1 cellular context compared by ENCODE assay signal in the genomic region with DNA sequence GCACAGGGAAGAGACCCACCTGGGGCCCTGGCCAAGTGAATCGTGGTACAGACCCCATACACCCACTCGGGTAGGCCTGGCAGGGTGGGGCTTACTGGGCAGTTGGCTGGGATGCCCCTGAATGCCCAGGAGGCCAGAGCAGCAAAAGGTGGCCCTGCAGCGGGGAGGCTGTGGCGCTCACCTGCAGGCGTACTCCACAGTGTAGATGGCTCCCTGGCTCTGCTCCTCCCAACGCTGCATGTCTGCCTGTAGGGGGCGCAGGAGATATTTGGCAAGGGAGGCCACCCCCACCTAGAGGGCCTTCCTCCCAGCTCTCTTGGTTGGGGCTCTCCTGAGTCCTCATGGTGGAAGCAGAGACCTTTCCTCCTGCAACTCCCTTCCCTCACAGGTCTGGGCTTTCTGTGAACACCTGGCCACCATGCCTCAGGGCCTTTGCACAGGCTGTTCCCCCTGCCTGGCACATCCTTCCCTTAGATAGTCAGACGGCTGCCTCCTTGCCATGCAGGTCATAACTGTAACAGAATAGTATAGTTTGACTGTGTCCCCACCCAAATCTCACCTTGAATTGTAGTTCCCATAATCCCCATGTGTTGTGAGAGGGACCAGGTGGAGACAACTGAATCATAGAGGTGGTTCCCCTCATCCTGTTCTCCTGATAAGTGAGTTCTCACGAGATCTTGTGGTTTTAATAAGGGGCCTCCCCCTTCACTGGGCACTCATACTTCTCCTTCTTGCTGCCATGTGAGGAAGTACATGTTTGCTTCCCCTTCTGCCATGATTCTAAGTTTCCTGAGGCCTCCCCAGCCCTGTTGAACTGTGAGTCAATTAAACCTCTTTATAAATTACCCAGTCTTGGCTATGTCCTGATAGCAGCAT.
TF ChIP-seq lines count a peak whose summit lies in the region.

No MANE protein-coding gene starts in this region.

TF ChIP-seq in HepG2, 621 proteins besides CTCF, POLR2A, EP300 and RAD21 (continued from another document):
- TF ChIP-seq, protein P1, sequence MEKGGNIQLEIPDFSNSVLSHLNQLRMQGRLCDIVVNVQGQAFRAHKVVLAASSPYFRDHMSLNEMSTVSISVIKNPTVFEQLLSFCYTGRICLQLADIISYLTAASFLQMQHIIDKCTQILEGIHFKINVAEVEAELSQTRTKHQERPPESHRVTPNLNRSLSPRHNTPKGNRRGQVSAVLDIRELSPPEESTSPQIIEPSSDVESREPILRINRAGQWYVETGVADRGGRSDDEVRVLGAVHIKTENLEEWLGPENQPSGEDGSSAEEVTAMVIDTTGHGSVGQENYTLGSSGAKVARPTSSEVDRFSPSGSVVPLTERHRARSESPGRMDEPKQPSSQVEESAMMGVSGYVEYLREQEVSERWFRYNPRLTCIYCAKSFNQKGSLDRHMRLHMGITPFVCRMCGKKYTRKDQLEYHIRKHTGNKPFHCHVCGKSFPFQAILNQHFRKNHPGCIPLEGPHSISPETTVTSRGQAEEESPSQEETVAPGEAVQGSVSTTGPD (CRISPR knock-in tag; IDR thresholded peaks at IDR 0.05): no peak
- TF ChIP-seq KLF12 (CRISPR knock-in tag; IDR thresholded peaks at IDR 0.05; ENCODE audit: borderline replicate concordance) (no peak), GABPB1 (CRISPR knock-in tag; IDR thresholded peaks at IDR 0.05) (peak; percentile 31; the same call in 1 of the 2 replicates), NCOA1 (CRISPR knock-in tag; IDR thresholded peaks at IDR 0.05) (no peak)
- TF ChIP-seq, protein P2, sequence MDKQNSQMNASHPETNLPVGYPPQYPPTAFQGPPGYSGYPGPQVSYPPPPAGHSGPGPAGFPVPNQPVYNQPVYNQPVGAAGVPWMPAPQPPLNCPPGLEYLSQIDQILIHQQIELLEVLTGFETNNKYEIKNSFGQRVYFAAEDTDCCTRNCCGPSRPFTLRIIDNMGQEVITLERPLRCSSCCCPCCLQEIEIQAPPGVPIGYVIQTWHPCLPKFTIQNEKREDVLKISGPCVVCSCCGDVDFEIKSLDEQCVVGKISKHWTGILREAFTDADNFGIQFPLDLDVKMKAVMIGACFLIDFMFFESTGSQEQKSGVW (CRISPR knock-in tag; IDR thresholded peaks at IDR 0.05; ENCODE audit: borderline replicate concordance): no peak
- TF ChIP-seq, protein P3, sequence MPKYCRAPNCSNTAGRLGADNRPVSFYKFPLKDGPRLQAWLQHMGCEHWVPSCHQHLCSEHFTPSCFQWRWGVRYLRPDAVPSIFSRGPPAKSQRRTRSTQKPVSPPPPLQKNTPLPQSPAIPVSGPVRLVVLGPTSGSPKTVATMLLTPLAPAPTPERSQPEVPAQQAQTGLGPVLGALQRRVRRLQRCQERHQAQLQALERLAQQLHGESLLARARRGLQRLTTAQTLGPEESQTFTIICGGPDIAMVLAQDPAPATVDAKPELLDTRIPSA (CRISPR knock-in tag; IDR thresholded peaks at IDR 0.05; ENCODE audit: borderline replicate concordance): no peak
- TF ChIP-seq, protein P4, sequence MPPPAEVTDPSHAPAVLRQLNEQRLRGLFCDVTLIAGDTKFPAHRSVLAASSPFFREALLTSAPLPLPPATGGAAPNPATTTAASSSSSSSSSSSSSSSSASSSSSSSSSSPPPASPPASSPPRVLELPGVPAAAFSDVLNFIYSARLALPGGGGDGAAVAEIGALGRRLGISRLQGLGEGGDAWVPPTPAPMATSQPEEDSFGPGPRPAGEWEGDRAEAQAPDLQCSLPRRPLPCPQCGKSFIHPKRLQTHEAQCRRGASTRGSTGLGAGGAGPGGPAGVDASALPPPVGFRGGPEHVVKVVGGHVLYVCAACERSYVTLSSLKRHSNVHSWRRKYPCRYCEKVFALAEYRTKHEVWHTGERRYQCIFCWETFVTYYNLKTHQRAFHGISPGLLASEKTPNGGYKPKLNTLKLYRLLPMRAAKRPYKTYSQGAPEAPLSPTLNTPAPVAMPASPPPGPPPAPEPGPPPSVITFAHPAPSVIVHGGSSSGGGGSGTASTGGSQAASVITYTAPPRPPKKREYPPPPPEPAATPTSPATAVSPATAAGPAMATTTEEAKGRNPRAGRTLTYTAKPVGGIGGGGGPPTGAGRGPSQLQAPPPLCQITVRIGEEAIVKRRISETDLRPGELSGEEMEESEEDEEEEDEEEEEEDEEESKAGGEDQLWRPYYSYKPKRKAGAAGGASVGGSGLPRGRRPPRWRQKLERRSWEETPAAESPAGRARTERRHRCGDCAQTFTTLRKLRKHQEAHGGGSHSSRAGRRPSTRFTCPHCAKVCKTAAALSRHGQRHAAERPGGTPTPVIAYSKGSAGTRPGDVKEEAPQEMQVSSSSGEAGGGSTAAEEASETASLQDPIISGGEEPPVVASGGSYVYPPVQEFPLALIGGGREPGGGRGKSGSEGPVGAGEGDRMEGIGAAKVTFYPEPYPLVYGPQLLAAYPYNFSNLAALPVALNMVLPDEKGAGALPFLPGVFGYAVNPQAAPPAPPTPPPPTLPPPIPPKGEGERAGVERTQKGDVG (CRISPR knock-in tag; IDR thresholded peaks at IDR 0.05; ENCODE audit: borderline replicate concordance): no peak
- TF ChIP-seq, protein P5, sequence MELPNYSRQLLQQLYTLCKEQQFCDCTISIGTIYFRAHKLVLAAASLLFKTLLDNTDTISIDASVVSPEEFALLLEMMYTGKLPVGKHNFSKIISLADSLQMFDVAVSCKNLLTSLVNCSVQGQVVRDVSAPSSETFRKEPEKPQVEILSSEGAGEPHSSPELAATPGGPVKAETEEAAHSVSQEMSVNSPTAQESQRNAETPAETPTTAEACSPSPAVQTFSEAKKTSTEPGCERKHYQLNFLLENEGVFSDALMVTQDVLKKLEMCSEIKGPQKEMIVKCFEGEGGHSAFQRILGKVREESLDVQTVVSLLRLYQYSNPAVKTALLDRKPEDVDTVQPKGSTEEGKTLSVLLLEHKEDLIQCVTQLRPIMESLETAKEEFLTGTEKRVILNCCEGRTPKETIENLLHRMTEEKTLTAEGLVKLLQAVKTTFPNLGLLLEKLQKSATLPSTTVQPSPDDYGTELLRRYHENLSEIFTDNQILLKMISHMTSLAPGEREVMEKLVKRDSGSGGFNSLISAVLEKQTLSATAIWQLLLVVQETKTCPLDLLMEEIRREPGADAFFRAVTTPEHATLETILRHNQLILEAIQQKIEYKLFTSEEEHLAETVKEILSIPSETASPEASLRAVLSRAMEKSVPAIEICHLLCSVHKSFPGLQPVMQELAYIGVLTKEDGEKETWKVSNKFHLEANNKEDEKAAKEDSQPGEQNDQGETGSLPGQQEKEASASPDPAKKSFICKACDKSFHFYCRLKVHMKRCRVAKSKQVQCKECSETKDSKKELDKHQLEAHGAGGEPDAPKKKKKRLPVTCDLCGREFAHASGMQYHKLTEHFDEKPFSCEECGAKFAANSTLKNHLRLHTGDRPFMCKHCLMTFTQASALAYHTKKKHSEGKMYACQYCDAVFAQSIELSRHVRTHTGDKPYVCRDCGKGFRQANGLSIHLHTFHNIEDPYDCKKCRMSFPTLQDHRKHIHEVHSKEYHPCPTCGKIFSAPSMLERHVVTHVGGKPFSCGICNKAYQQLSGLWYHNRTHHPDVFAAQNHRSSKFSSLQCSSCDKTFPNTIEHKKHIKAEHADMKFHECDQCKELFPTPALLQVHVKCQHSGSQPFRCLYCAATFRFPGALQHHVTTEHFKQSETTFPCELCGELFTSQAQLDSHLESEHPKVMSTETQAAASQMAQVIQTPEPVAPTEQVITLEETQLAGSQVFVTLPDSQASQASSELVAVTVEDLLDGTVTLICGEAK (IDR thresholded peaks at IDR 0.05): no peak
- TF ChIP-seq, protein P5 (CRISPR knock-in tag; IDR thresholded peaks at IDR 0.05): no peak
- TF ChIP-seq, protein P6, sequence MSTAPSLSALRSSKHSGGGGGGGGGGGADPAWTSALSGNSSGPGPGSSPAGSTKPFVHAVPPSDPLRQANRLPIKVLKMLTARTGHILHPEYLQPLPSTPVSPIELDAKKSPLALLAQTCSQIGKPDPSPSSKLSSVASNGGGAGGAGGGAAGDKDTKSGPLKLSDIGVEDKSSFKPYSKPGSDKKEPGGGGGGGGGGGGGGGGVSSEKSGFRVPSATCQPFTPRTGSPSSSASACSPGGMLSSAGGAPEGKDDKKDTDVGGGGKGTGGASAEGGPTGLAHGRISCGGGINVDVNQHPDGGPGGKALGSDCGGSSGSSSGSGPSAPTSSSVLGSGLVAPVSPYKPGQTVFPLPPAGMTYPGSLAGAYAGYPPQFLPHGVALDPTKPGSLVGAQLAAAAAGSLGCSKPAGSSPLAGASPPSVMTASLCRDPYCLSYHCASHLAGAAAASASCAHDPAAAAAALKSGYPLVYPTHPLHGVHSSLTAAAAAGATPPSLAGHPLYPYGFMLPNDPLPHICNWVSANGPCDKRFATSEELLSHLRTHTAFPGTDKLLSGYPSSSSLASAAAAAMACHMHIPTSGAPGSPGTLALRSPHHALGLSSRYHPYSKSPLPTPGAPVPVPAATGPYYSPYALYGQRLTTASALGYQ (CRISPR knock-in tag; IDR thresholded peaks at IDR 0.05): no peak
